ENCODE assay signal across 25 cellular contexts in the genomic region with DNA sequence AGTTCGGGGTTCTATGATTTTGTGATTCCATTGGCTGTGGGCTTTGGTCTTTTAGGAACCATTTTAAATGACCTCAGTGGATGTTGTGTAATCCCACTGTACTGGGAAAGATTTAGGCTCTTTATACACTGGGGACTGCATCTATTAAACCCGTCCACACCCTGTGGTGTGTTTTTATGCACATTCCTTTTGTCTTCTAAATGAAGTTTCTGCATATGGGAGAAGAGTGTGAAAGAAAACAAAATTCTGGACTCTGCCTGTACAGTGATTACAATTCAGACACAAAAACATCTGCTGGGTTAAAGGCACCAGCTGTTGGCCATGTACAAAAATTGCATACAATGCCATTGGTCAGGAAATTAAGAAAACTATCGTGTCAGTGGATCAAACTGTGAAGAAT.
DNase-seq lines count a peak whose midpoint lies in the region; ATAC-seq and TF ChIP-seq lines count a peak whose summit lies in the region.
"Had no signal": no experiment of that assay in that cellular context is flagged by ENCODE, and none has a peak within 500 bp of the region (broad histone marks: within the 10 kb centered on the region; RNA-seq: fewer than 3 reads in every experiment).

No MANE protein-coding gene starts in this region.

- H3K27me3 ChIP-seq in heart right ventricle, result no peaks in the 10 kb centered on the region
- H3K27me3 ChIP-seq: dorsolateral prefrontal cortex, thyroid gland had no signal

- WGBS in heart right ventricle, 2 donors, result 61 to 70% methylated on average over 3 of the region's 3 CpGs

- peak in 7 of 8 donors; percentile 62 to 95 (median 89) for ATAC-seq in heart right ventricle
- peak; percentile 90 for ATAC-seq in sciatic nerve
- ATAC-seq: activated CD8-positive, alpha-beta T cell treated with anti-CD3 and anti-CD28 coated beads, Interleukin-2, amount 10 ng/mL, durations not matched to agents 7 days and 5 days; activated naive CD4-positive, alpha-beta T cell treated with anti-CD3 and anti-CD28 coated beads, Interleukin-2, amount 50 U/mL, for 72 hours; naive thymus-derived CD4-positive, alpha-beta T cell; stimulated activated naive CD8-positive, alpha-beta T cell treated with anti-CD3 and anti-CD28 coated beads, Interleukin-15, amount 100 ng/mL, for 72 hours had no signal

- peak overlapping the region in 3 of 10 donors; percentile 26 to 55 (median 49) for H3K27ac ChIP-seq in heart right ventricle
- H3K27ac ChIP-seq: dorsolateral prefrontal cortex, thyroid gland had no signal

- TF ChIP-seq CTCF in chondrocyte (IDR thresholded peaks at IDR 0.05), result peak; percentile 15
- TF ChIP-seq CTCF in heart right ventricle (IDR thresholded peaks at IDR 0.05), result no peak

- no peak overlapping the region for H3K27ac Mint-ChIP-seq in chondrocyte (ENCODE audit: unreplicated experiment)
- H3K27ac Mint-ChIP-seq in activated T-helper 2 cell treated with anti-CD3 and anti-CD28 coated beads, Interferon-gamma antibody, Interleukin-2, Interleukin-4, amounts not matched to agents 10 μg/mL and 5 μg/mL and 100 μg/mL, durations not matched to agents 14 hours and 24 hours and 36 hours, result no peak overlapping the region
- H3K27ac Mint-ChIP-seq: activated CD8-positive, alpha-beta T cell treated with anti-CD3 and anti-CD28 coated beads, Interleukin-2, amount 10 ng/mL, durations not matched to agents 7 days and 5 days; activated naive CD4-positive, alpha-beta T cell treated with anti-CD3 and anti-CD28 coated beads, Interleukin-2, amount 50 U/mL, for 72 hours; naive thymus-derived CD4-positive, alpha-beta T cell; stimulated activated naive CD8-positive, alpha-beta T cell treated with anti-CD3 and anti-CD28 coated beads, Interleukin-15, amount 100 ng/mL, for 72 hours had no signal

- H3K27me3 Mint-ChIP-seq in chondrocyte (ENCODE audit: low read depth), result no peaks in the 10 kb centered on the region
- no peaks in the 10 kb centered on the region for H3K27me3 Mint-ChIP-seq in activated T-helper 2 cell treated with anti-CD3 and anti-CD28 coated beads, Interferon-gamma antibody, Interleukin-2, Interleukin-4, amounts not matched to agents 10 μg/mL and 5 μg/mL and 100 μg/mL, durations not matched to agents 14 hours and 24 hours and 36 hours (ENCODE audit: low read depth)
- H3K27me3 Mint-ChIP-seq: central memory CD8-positive, alpha-beta T cell; naive thymus-derived CD4-positive, alpha-beta T cell; stimulated activated naive CD8-positive, alpha-beta T cell treated with anti-CD3 and anti-CD28 coated beads, Interleukin-15, amount 100 ng/mL, for 72 hours had no signal

- H3K4me1 ChIP-seq in heart right ventricle, result no peaks in the 10 kb centered on the region
- H3K4me1 ChIP-seq: thyroid gland had no signal

- no peak overlapping the region for H3K4me3 ChIP-seq in heart right ventricle
- H3K4me3 ChIP-seq: dorsolateral prefrontal cortex, smooth muscle cell, thyroid gland had no signal

- H3K36me3 ChIP-seq in heart right ventricle, result no peaks in the 10 kb centered on the region
- H3K36me3 ChIP-seq: thyroid gland had no signal

- intact Hi-C loops in heart right ventricle (cut with DNase I), result no loop called here
- intact Hi-C loops in sciatic nerve (cut with DNase I), result no loop called here
- intact Hi-C loops in activated T-helper 2 cell treated with anti-CD3 and anti-CD28 coated beads, Interferon-gamma antibody, Interleukin-2, Interleukin-4, amounts not matched to agents 10 μg/mL and 5 μg/mL and 100 μg/mL, durations not matched to agents 14 hours and 24 hours and 36 hours (cut with micrococcal nuclease), result no loop called here

- no peak overlapping the region for H3K4me3 Mint-ChIP-seq in chondrocyte (ENCODE audit: unreplicated experiment)
- H3K4me3 Mint-ChIP-seq in activated T-helper 2 cell treated with anti-CD3 and anti-CD28 coated beads, Interferon-gamma antibody, Interleukin-2, Interleukin-4, amounts not matched to agents 10 μg/mL and 5 μg/mL and 100 μg/mL, durations not matched to agents 14 hours and 24 hours and 36 hours (ENCODE audit: low read depth), result no peak overlapping the region
- H3K4me3 Mint-ChIP-seq: activated CD8-positive, alpha-beta T cell treated with anti-CD3 and anti-CD28 coated beads, Interleukin-2, amount 10 ng/mL, durations not matched to agents 7 days and 5 days; central memory CD8-positive, alpha-beta T cell; naive thymus-derived CD4-positive, alpha-beta T cell; stimulated activated naive CD8-positive, alpha-beta T cell treated with anti-CD3 and anti-CD28 coated beads, Interleukin-15, amount 100 ng/mL, for 72 hours had no signal

- no peaks in the 10 kb centered on the region for H3K36me3 Mint-ChIP-seq in chondrocyte (ENCODE audit: low read depth)
- no peaks in the 10 kb centered on the region for H3K36me3 Mint-ChIP-seq in activated T-helper 2 cell treated with anti-CD3 and anti-CD28 coated beads, Interferon-gamma antibody, Interleukin-2, Interleukin-4, amounts not matched to agents 10 μg/mL and 5 μg/mL and 100 μg/mL, durations not matched to agents 14 hours and 24 hours and 36 hours (ENCODE audit: low read depth)
- H3K36me3 Mint-ChIP-seq: activated naive CD4-positive, alpha-beta T cell treated with anti-CD3 and anti-CD28 coated beads, Interleukin-2, amount 50 U/mL, for 72 hours; naive thymus-derived CD4-positive, alpha-beta T cell had no signal

- H3K4me1 Mint-ChIP-seq in chondrocyte (ENCODE audit: low read depth), result peaks cover 9% of the 10 kb centered on the region
- no peaks in the 10 kb centered on the region for H3K4me1 Mint-ChIP-seq in activated T-helper 2 cell treated with anti-CD3 and anti-CD28 coated beads, Interferon-gamma antibody, Interleukin-2, Interleukin-4, amounts not matched to agents 10 μg/mL and 5 μg/mL and 100 μg/mL, durations not matched to agents 14 hours and 24 hours and 36 hours (ENCODE audit: low read depth)
- H3K4me1 Mint-ChIP-seq: central memory CD8-positive, alpha-beta T cell; naive thymus-derived CD4-positive, alpha-beta T cell; stimulated activated naive CD8-positive, alpha-beta T cell treated with anti-CD3 and anti-CD28 coated beads, Interleukin-15, amount 100 ng/mL, for 72 hours had no signal

- peak; percentile 47 for DNase-seq in GM03348 (ENCODE audit: low spot score)
- DNase-seq in chondrocyte (ENCODE audit: low spot score), result no peak
- DNase-seq in heart right ventricle, result no peak
- DNase-seq in sciatic nerve (ENCODE audit: low spot score), result no peak
- no peak for DNase-seq in NCI-H1092 (lab: John Stamatoyannopoulos, UW)
- no peak for DNase-seq in activated T-helper 2 cell treated with anti-CD3 and anti-CD28 coated beads, Interferon-gamma antibody, Interleukin-2, Interleukin-4, amounts not matched to agents 10 μg/mL and 5 μg/mL and 100 μg/mL, durations not matched to agents 14 hours and 24 hours and 36 hours (ENCODE audit: low spot score)
- no peak for DNase-seq in DMS114 treated with DMSO at 0.1 percent for 48 hours (lab: John Stamatoyannopoulos, UW; ENCODE audit: unreplicated experiment)
- DNase-seq: activated CD4-positive, alpha-beta T cell treated with anti-CD3 and anti-CD28 coated beads for 1 hour; activated CD8-positive, alpha-beta T cell treated with anti-CD3 and anti-CD28 coated beads, Interleukin-2, amount 10 ng/mL, durations not matched to agents 7 days and 5 days; C1 segment of cervical spinal cord; COR-L47; DMS79 treated with DMSO at 0.1 percent for 48 hours; dorsolateral prefrontal cortex; naive thymus-derived CD4-positive, alpha-beta T cell; NCI-H2029 treated with DMSO at 0.1 percent for 48 hours; NCI-H446; NCI-H774; nucleus accumbens; stimulated activated CD4-positive, alpha-beta T cell treated with anti-CD3 and anti-CD28 coated beads, Interleukin-1b, Interleukin-23, amount 100 ng/mL, for 48 hours; stimulated activated CD8-positive, alpha-beta memory T cell treated with anti-CD3 and anti-CD28 coated beads, Interleukin-4, amount 100 ng/mL, for 48 hours; stimulated activated naive CD8-positive, alpha-beta T cell treated with anti-CD3 and anti-CD28 coated beads, Interleukin-15, amount 100 ng/mL, for 72 hours; thyroid gland had no signal

- no peaks in the 10 kb centered on the region for H3K9me3 Mint-ChIP-seq in chondrocyte (ENCODE audit: low read depth)
- H3K9me3 Mint-ChIP-seq in activated T-helper 2 cell treated with anti-CD3 and anti-CD28 coated beads, Interferon-gamma antibody, Interleukin-2, Interleukin-4, amounts not matched to agents 10 μg/mL and 5 μg/mL and 100 μg/mL, durations not matched to agents 14 hours and 24 hours and 36 hours, result no peaks in the 10 kb centered on the region
- H3K9me3 Mint-ChIP-seq: activated naive CD4-positive, alpha-beta T cell treated with anti-CD3 and anti-CD28 coated beads, Interleukin-2, amount 50 U/mL, for 72 hours; central memory CD8-positive, alpha-beta T cell; stimulated activated naive CD8-positive, alpha-beta T cell treated with anti-CD3 and anti-CD28 coated beads, Interleukin-15, amount 100 ng/mL, for 72 hours had no signal

- H3K9me3 ChIP-seq in heart right ventricle, result peaks cover 0 to 5% (median 0%) of the 10 kb centered on the region in 11 donors
- H3K9me3 ChIP-seq: thyroid gland had no signal
